ENCODE assay signal across 10 cellular contexts in the genomic region with DNA sequence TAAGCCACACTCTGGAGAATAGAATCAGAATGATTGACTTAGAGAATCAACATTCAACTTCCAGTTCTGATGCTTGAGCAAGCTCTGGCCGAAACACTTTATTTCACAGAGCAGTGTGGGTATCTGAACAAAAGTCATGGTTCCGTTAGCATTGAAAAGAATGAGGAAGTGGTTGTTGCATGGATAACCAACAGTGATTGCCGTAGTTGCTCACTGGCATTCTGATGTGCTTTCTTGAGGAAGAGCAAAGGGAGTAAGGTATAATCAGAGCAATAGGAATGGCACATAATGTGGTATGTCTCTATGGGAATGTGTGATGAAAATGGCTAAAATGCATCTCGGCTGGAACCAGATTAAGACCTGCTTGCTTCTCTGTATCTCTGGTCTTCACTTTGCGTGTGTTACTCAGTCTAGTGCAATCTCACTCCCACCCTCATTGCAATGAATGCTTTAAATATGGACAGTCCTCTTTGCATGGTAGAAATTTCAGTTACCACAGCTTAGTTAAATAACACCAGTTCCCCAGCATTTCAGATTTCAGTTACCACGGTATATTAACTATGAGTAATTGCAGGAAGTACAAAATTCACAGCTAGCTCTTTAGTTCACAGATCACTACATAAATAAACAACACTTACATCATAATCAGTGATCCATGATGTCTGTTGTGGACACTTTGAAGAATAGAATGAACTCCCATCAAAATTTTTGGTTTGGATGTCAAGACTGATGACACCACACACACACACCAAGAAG. TPM values are rescaled to one million over a fixed set of nuclear protein-coding genes. Genes with fewer than 3 reads are reported as not detected.
DNase-seq lines count a peak whose midpoint lies in the region; ATAC-seq and TF ChIP-seq lines count a peak whose summit lies in the region.
"Had no signal": no experiment of that assay in that cellular context is flagged by ENCODE, and none has a peak within 500 bp of the region (broad histone marks: within the 10 kb centered on the region; RNA-seq: fewer than 3 reads in every experiment).

No MANE protein-coding gene starts in this region.

- H3K9me3 ChIP-seq in lung (ENCODE audit: control insufficient read depth in 2 of 2, insufficient read depth in 1 of 2, low read length in 1 of 2) (no peaks in the 10 kb centered on the region), thyroid gland (no peaks in the 10 kb centered on the region)
- H3K9me3 ChIP-seq in CD4-positive, alpha-beta memory T cell (ENCODE audit: control insufficient read depth in 1 of 2, low read length in 2 of 2), result no peaks in the 10 kb centered on the region

- no peaks in the 10 kb centered on the region for H3K36me3 Mint-ChIP-seq in CD4-positive, alpha-beta memory T cell

- peaks cover 0 to 5% (median under 1%) of the 10 kb centered on the region in 4 donors for H3K4me1 Mint-ChIP-seq in CD4-positive, alpha-beta memory T cell

- intact Hi-C loops in CD4-positive, alpha-beta memory T cell (cut with micrococcal nuclease), result loop anchor here (10.0 kb wide), 1 partner anchor 657 kb away; no protein-coding TSS in a partner anchor
- intact Hi-C loops in thyroid gland (cut with DNase I), result no loop called here

- H3K27me3 ChIP-seq in lung (ENCODE audit: control insufficient read depth, insufficient read depth) (no peaks in the 10 kb centered on the region), thyroid gland (no peaks in the 10 kb centered on the region)
- H3K27me3 ChIP-seq in CD4-positive, alpha-beta memory T cell (ENCODE audit: insufficient read depth, low read length), result peaks cover 8% of the 10 kb centered on the region

- H3K27ac ChIP-seq in lung (ENCODE audit: low read depth in 1 of 2, low read length in 1 of 2) (no peak overlapping the region), thyroid gland (no peak overlapping the region)
- no peak overlapping the region for H3K27ac ChIP-seq in CD4-positive, alpha-beta memory T cell (ENCODE audit: low read depth, low read length)

- DNase-seq in NAMALWA (ENCODE audit: low spot score) (peak; percentile 49), lung (ENCODE audit: low spot score) (no peak), thyroid gland (no peak), NCI-H1930 (lab: John Stamatoyannopoulos, UW) (no peak), SHP77 treated with DMSO at 0.1 percent for 48 hours (lab: John Stamatoyannopoulos, UW) (no peak)
- no peak for DNase-seq in CD4-positive, alpha-beta memory T cell

- H3K27ac Mint-ChIP-seq in CD4-positive, alpha-beta memory T cell, result no peak overlapping the region

- peaks cover 0 to 2% (median 0%) of the 10 kb centered on the region in 8 donors for H3K9me3 Mint-ChIP-seq in CD4-positive, alpha-beta memory T cell
- H3K9me3 Mint-ChIP-seq: neural crest cell had no signal

- H3K4me3 ChIP-seq in lung (no peak overlapping the region), thyroid gland (replicated peaks in 1 of 3) (no peak overlapping the region)
- no peak overlapping the region for H3K4me3 ChIP-seq in CD4-positive, alpha-beta memory T cell (ENCODE audit: low read length in 2 of 2)

- POLR2A ChIA-PET in CD4-positive, alpha-beta memory T cell (lab: Charles Lee; ENCODE audit: partially characterized antibody), result no interaction called here

- CTCF ChIA-PET in CD4-positive, alpha-beta memory T cell (lab: Charles Lee; ENCODE audit: partially characterized antibody), result interaction anchor here (1.3 kb wide), 1 partner anchor 8 kb away, joined by 7 read pairs; the partner anchor contains the start of gene RAB12

- 48 to 65% methylated on average over 6 of the region's 6 CpGs for WGBS in lung, 2 donors
- WGBS in thyroid gland, 2 donors, result 64 to 70% methylated on average over 6 of the region's 6 CpGs

- H3K36me3 ChIP-seq in lung (ENCODE audit: control insufficient read depth in 2 of 2, insufficient read depth in 2 of 2, low read length in 2 of 2) (no peaks in the 10 kb centered on the region), thyroid gland (no peaks in the 10 kb centered on the region)
- H3K36me3 ChIP-seq in CD4-positive, alpha-beta memory T cell (ENCODE audit: insufficient read depth, low read length), result no peaks in the 10 kb centered on the region

- TF ChIP-seq CTCF in lung (IDR thresholded peaks at IDR 0.05; ENCODE audit: control extremely low read depth, extremely low read depth) (no peak), thyroid gland (IDR thresholded peaks at IDR 0.05) (no peak)

- H3K27me3 Mint-ChIP-seq in CD4-positive, alpha-beta memory T cell, result peaks cover 15 to 21% of the 10 kb centered on the region in 2 donors

- no peak overlapping the region for H3K4me3 Mint-ChIP-seq in CD4-positive, alpha-beta memory T cell
- H3K4me3 Mint-ChIP-seq: neural crest cell had no signal

- TF ChIP-seq POLR2A in thyroid gland (IDR thresholded peaks at IDR 0.05), result no peak

- ATAC-seq in GM18858 (IDR thresholded peaks at IDR 0.05; ENCODE audit: unreplicated experiment), result peak; percentile 69
- ATAC-seq in HG02642 (IDR thresholded peaks at IDR 0.05; ENCODE audit: poor library complexity, unreplicated experiment), result peak; percentile 62
- peak; percentile 53 for ATAC-seq in lung (ENCODE audit: insufficient read depth, low FRiP score)
- ATAC-seq: SK-N-SH treated with all-trans-retinoic acid at 6 μM for 48 hours had no signal

- H3K4me1 ChIP-seq in lung (ENCODE audit: control insufficient read depth in 2 of 2, insufficient read depth in 2 of 2, low read length in 2 of 2) (no peaks in the 10 kb centered on the region), thyroid gland (peaks cover 0 to 5% of the 10 kb centered on the region in 2 donors)
- H3K4me1 ChIP-seq in CD4-positive, alpha-beta memory T cell (ENCODE audit: insufficient read depth, low read length), result no peaks in the 10 kb centered on the region

RNA-seq across cellular contexts. Expression of gene RAB12, which starts 7.8 kb away (rescaled TPM):
- total RNA-seq in lung (10 to 100 TPM; 36.3 to 74.5 TPM), thyroid gland (10 to 100 TPM; 36.3 to 60.9 (median 49.8) TPM)
- polyA plus RNA-seq in lung, result 10 to 100 TPM; 26.7 to 42.1 TPM
- total RNA-seq in CD4-positive, alpha-beta memory T cell, result 10 to 100 TPM; 20.7 to 20.8 TPM
- polyA plus RNA-seq in CD4-positive, alpha-beta memory T cell, result under 1 TPM; 0.11 to 0.36 TPM
